Comparison of ENCODE assay signal across 8 cellular contexts in the genomic region with DNA sequence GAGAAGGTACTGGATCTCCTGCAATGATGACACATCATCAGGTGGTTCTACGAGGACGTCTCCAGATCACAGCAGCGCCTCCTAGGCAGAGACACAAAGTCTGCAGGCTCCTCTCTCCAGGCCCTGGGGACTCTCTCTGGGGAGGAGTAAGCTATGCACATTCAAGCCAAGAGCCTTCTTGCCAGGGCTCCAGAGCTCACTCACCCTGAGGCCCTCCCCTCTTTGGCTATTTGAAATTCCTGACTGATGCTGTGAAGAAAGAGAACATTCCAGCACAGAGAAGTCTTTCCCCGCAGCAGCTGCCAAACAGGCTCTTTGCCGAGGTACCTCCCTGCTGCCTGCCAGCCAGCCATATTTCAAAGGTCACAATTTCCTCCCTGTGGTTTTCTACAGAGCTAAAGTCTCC.
DNase-seq lines count a peak whose midpoint lies in the region; ATAC-seq and TF ChIP-seq lines count a peak whose summit lies in the region.

No MANE protein-coding gene starts in this region.

- TF ChIP-seq POLR2A in NB4 (IDR thresholded peaks at IDR 0.05; ENCODE audit: extremely low read depth, insufficient read length) (no peak), upper lobe of left lung (IDR thresholded peaks at IDR 0.05) (no peak)

- no peaks in the 10 kb centered on the region for H3K27me3 ChIP-seq in liver (ENCODE audit: control insufficient read depth in 4 of 4, insufficient read depth in 4 of 4, low read length in 3 of 4)
- no peaks in the 10 kb centered on the region for H3K27me3 ChIP-seq in upper lobe of left lung

- H3K4me1 ChIP-seq in liver (ENCODE audit: control insufficient read depth in 4 of 4, insufficient read depth in 4 of 4, low read length in 3 of 4) (peaks cover 0 to 4% (median 2%) of the 10 kb centered on the region in 4 donors), upper lobe of left lung (peaks cover 0 to 6% (median 1%) of the 10 kb centered on the region in 4 donors)

- H3K27me3 Mint-ChIP-seq in natural killer cell (ENCODE audit: low read depth in 2 of 2): peaks cover 8 to 16% of the 10 kb centered on the region in 2 donors

- H3K4me3 ChIP-seq in NB4 (ENCODE audit: low read depth, low read length) (no peak overlapping the region), liver (ENCODE audit: low read depth in 1 of 3, low read length in 3 of 3) (no peak overlapping the region), upper lobe of left lung (no peak overlapping the region)

- H3K4me3 Mint-ChIP-seq in natural killer cell: no peak overlapping the region

- H3K9ac ChIP-seq in liver (ENCODE audit: low read depth in 1 of 2, low read length in 2 of 2): no peak overlapping the region

- no peak for TF ChIP-seq EP300 in upper lobe of left lung (IDR thresholded peaks at IDR 0.05)

- 46% methylated on average over 5 of the region's 5 CpGs for WGBS in liver
- 34 to 43% methylated on average over 5 of the region's 5 CpGs for WGBS in upper lobe of left lung, 2 donors

- peaks cover 14% of the 10 kb centered on the region in 2 donors for H3K4me1 Mint-ChIP-seq in natural killer cell

- H3K27ac ChIP-seq in liver (ENCODE audit: low read depth in 1 of 2, low read length in 2 of 2) (no peak overlapping the region), upper lobe of left lung (peak overlapping the region in 1 of 4 donors; percentile 39)

- no peaks in the 10 kb centered on the region for H3K36me3 Mint-ChIP-seq in natural killer cell

- intact Hi-C loops in natural killer cell (cut with micrococcal nuclease): no loop called here

- DNase-seq in AG09319 (ENCODE audit: extremely low read depth, low read depth) (peak; percentile 74), NB4 (ENCODE audit: low read depth) (peak; percentile 26), cerebellar cortex (ENCODE audit: low spot score) (peak; percentile 60), upper lobe of left lung (peak in 1 of 2 donors; percentile 57), natural killer cell (no peak)

- ATAC-seq in upper lobe of left lung (ENCODE audit: low FRiP score in 2 of 2) (peak; percentile 92), GM19023 (IDR thresholded peaks at IDR 0.05; ENCODE audit: unreplicated experiment) (no peak), natural killer cell (no peak), HG03520 (IDR thresholded peaks at IDR 0.05; ENCODE audit: unreplicated experiment) (no peak)

- H3K9me3 ChIP-seq in liver (ENCODE audit: control insufficient read depth in 4 of 4, low read length in 3 of 4) (no peaks in the 10 kb centered on the region), upper lobe of left lung (no peaks in the 10 kb centered on the region)

- peak; percentile 28 to 32 for TF ChIP-seq RAD21 in liver (IDR thresholded peaks at IDR 0.05)

- no peak overlapping the region for H3K27ac Mint-ChIP-seq in natural killer cell

- H3K36me3 ChIP-seq in liver (ENCODE audit: control insufficient read depth in 4 of 4, insufficient read depth in 3 of 4, low read depth in 1 of 4, low read length in 3 of 4) (no peaks in the 10 kb centered on the region), upper lobe of left lung (no peaks in the 10 kb centered on the region)

- peak; percentile 51 for TF ChIP-seq CTCF in AG09319 (IDR thresholded peaks at IDR 0.05; ENCODE audit: low read depth, low read length)
- peak; percentile 34 for TF ChIP-seq CTCF in NB4 (IDR thresholded peaks at IDR 0.05; ENCODE audit: low read depth, low read length)
- TF ChIP-seq CTCF in liver (IDR thresholded peaks at IDR 0.05; ENCODE audit: low read depth, low read length, missing input control): no peak
- peak in 3 of 6 experiments; percentile 9 to 41 (median 27) for TF ChIP-seq CTCF in upper lobe of left lung (IDR thresholded peaks at IDR 0.05)
- TF ChIP-seq CTCF in natural killer cell (IDR thresholded peaks at IDR 0.05): no peak

- no peaks in the 10 kb centered on the region for H3K9me3 Mint-ChIP-seq in natural killer cell

TF ChIP-seq in liver, 16 proteins besides CTCF, POLR2A, EP300 and RAD21:
- TF ChIP-seq FOXA1 (IDR thresholded peaks at IDR 0.05): no peak
- no peak for TF ChIP-seq TAF1 (conservative IDR thresholded peaks at IDR 0.05)
- TF ChIP-seq NR2F2 (IDR thresholded peaks at IDR 0.05): peak; percentile 74
- no peak for TF ChIP-seq GABPA (IDR thresholded peaks at IDR 0.05 in 1 of 2, conservative IDR thresholded peaks at IDR 0.05 in 1 of 2)
- TF ChIP-seq, protein P1, sequence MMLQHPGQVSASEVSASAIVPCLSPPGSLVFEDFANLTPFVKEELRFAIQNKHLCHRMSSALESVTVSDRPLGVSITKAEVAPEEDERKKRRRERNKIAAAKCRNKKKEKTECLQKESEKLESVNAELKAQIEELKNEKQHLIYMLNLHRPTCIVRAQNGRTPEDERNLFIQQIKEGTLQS (IDR thresholded peaks at IDR 0.05): no peak
- peak in 1 of 2 donors; percentile 41 for TF ChIP-seq JUND (IDR thresholded peaks at IDR 0.05)
- no peak for TF ChIP-seq EGR1 (IDR thresholded peaks at IDR 0.05; ENCODE audit: low read depth in 2 of 2)
- TF ChIP-seq, protein P2, sequence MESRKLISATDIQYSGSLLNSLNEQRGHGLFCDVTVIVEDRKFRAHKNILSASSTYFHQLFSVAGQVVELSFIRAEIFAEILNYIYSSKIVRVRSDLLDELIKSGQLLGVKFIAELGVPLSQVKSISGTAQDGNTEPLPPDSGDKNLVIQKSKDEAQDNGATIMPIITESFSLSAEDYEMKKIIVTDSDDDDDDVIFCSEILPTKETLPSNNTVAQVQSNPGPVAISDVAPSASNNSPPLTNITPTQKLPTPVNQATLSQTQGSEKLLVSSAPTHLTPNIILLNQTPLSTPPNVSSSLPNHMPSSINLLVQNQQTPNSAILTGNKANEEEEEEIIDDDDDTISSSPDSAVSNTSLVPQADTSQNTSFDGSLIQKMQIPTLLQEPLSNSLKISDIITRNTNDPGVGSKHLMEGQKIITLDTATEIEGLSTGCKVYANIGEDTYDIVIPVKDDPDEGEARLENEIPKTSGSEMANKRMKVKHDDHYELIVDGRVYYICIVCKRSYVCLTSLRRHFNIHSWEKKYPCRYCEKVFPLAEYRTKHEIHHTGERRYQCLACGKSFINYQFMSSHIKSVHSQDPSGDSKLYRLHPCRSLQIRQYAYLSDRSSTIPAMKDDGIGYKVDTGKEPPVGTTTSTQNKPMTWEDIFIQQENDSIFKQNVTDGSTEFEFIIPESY (IDR thresholded peaks at IDR 0.05): no peak
- TF ChIP-seq FOXA2 (IDR thresholded peaks at IDR 0.05): no peak
- TF ChIP-seq YY1 (IDR thresholded peaks at IDR 0.05): peak; percentile 84
- TF ChIP-seq, protein P3, sequence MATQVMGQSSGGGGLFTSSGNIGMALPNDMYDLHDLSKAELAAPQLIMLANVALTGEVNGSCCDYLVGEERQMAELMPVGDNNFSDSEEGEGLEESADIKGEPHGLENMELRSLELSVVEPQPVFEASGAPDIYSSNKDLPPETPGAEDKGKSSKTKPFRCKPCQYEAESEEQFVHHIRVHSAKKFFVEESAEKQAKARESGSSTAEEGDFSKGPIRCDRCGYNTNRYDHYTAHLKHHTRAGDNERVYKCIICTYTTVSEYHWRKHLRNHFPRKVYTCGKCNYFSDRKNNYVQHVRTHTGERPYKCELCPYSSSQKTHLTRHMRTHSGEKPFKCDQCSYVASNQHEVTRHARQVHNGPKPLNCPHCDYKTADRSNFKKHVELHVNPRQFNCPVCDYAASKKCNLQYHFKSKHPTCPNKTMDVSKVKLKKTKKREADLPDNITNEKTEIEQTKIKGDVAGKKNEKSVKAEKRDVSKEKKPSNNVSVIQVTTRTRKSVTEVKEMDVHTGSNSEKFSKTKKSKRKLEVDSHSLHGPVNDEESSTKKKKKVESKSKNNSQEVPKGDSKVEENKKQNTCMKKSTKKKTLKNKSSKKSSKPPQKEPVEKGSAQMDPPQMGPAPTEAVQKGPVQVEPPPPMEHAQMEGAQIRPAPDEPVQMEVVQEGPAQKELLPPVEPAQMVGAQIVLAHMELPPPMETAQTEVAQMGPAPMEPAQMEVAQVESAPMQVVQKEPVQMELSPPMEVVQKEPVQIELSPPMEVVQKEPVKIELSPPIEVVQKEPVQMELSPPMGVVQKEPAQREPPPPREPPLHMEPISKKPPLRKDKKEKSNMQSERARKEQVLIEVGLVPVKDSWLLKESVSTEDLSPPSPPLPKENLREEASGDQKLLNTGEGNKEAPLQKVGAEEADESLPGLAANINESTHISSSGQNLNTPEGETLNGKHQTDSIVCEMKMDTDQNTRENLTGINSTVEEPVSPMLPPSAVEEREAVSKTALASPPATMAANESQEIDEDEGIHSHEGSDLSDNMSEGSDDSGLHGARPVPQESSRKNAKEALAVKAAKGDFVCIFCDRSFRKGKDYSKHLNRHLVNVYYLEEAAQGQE (IDR thresholded peaks at IDR 0.05): no peak
- TF ChIP-seq HNF4G (IDR thresholded peaks at IDR 0.05): no peak
- TF ChIP-seq RXRA (IDR thresholded peaks at IDR 0.05): peak; percentile 37 to 59
- peak; percentile 22 for TF ChIP-seq SP1 (IDR thresholded peaks at IDR 0.05)
- TF ChIP-seq, protein P4, sequence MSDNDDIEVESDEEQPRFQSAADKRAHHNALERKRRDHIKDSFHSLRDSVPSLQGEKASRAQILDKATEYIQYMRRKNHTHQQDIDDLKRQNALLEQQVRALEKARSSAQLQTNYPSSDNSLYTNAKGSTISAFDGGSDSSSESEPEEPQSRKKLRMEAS (IDR thresholded peaks at IDR 0.05): no peak
- peak; percentile 58 to 71 for TF ChIP-seq HNF4A (conservative IDR thresholded peaks at IDR 0.05)
TF ChIP-seq in liver: peak in this region for 6.

Comparison
In these comparisons a context has a peak if more than half of its experiments do, and no peak if none do; other contexts are left out.
1. CTCF ChIP-seq: peak in AG09319 (single experiment) and NB4 (single experiment); none in liver (single experiment) and natural killer cell (single experiment).
2. ATAC-seq: peak in upper lobe of left lung (2 of 2); none in GM19023 (single experiment), natural killer cell (0 of 3) and HG03520 (single experiment).